In genomic region chr6:103139377-103139776, GRCh38 we compare ENCODE assay signal across 35 cellular contexts.
"Had no signal": no experiment of that assay in that cellular context is flagged by ENCODE, and none has a peak within 500 bp of the region (broad histone marks: within the 10 kb centered on the region; RNA-seq: fewer than 3 reads in every experiment).

No MANE protein-coding gene starts in this region.

- H3K27me3 ChIP-seq: adrenal gland, body of pancreas, breast epithelium, SJCRH30 had no signal

- H3K27ac Mint-ChIP-seq: activated CD4-positive, alpha-beta memory T cell treated with anti-CD3 and anti-CD28 coated beads, Interleukin-2, amount 10 ng/mL, durations not matched to agents 7 days and 5 days; activated naive CD8-positive, alpha-beta T cell treated with anti-CD3 and anti-CD28 coated beads, Interleukin-2, amount 10 ng/mL, durations not matched to agents 7 days and 5 days; activated T-cell treated with anti-CD3 and anti-CD28 coated beads, Interleukin-2, amount 50 U/mL, for 72 hours; activated T-helper 17 cell treated with anti-CD3 and anti-CD28 coated beads, Interleukin-2, amount 50 U/mL, for 72 hours; IgD-negative memory B cell had no signal

- H3K9me3 ChIP-seq: adrenal gland, body of pancreas, breast epithelium, SJCRH30 had no signal

- H3K4me2 ChIP-seq: PC-9 had no signal

- H3K4me1 Mint-ChIP-seq: activated CD4-positive, alpha-beta memory T cell treated with anti-CD3 and anti-CD28 coated beads, Interleukin-2, amount 10 ng/mL, durations not matched to agents 7 days and 5 days; activated naive CD8-positive, alpha-beta T cell treated with anti-CD3 and anti-CD28 coated beads, Interleukin-2, amount 10 ng/mL, durations not matched to agents 7 days and 5 days; activated T-helper 17 cell treated with anti-CD3 and anti-CD28 coated beads, Interleukin-2, amount 50 U/mL, for 72 hours; IgD-negative memory B cell had no signal

- H3K36me3 Mint-ChIP-seq: activated naive CD8-positive, alpha-beta T cell treated with anti-CD3 and anti-CD28 coated beads, Interleukin-2, amount 10 ng/mL, durations not matched to agents 7 days and 5 days; IgD-negative memory B cell had no signal

- H3K4me3 Mint-ChIP-seq: activated CD4-positive, alpha-beta memory T cell treated with anti-CD3 and anti-CD28 coated beads, Interleukin-2, amount 10 ng/mL, durations not matched to agents 7 days and 5 days; activated naive CD8-positive, alpha-beta T cell treated with anti-CD3 and anti-CD28 coated beads, Interleukin-2, amount 10 ng/mL, durations not matched to agents 7 days and 5 days; activated T-cell treated with anti-CD3 and anti-CD28 coated beads, Interleukin-2, amount 50 U/mL, for 72 hours; activated T-helper 17 cell treated with anti-CD3 and anti-CD28 coated beads, Interleukin-2, amount 50 U/mL, for 72 hours; IgD-negative memory B cell had no signal

- DNase-seq: activated CD4-positive, alpha-beta memory T cell treated with anti-CD3 and anti-CD28 coated beads, Interleukin-2, amount 10 ng/mL, durations not matched to agents 7 days and 5 days; activated CD4-positive, alpha-beta T cell treated with anti-CD3 and anti-CD28 coated beads for 1 hour; activated CD4-positive, alpha-beta T cell treated with anti-CD3 and anti-CD28 coated beads for 48 hours; activated CD4-positive, CD25-positive, alpha-beta regulatory T cell; activated CD8-positive, alpha-beta memory T cell treated with anti-CD3 and anti-CD28 coated beads for 24 hours; activated effector memory CD4-positive, alpha-beta T cell treated with anti-CD3 and anti-CD28 coated beads, Interleukin-2, amount 50 U/mL, for 16 hours; activated naive CD4-positive, alpha-beta T cell; activated naive CD4-positive, alpha-beta T cell treated with anti-CD3 and anti-CD28 coated beads, Interleukin-2, amount 50 U/mL, for 16 hours; activated naive CD8-positive, alpha-beta T cell treated with anti-CD3 and anti-CD28 coated beads, Interleukin-2, amount 10 ng/mL, durations not matched to agents 7 days and 5 days; activated T-cell treated with anti-CD3 and anti-CD28 coated beads, Interleukin-2, amount 50 U/mL, for 1 hour; activated T-cell treated with anti-CD3 and anti-CD28 coated beads, Interleukin-2, amount 50 U/mL, for 72 hours; adrenal gland; body of pancreas; Karpas-422; KBM-7; NCI-H1105; NCI-H1417 treated with DMSO at 0.1 percent for 48 hours; NCI-H1930; NCI-H2081 treated with DMSO at 0.1 percent for 48 hours; NCI-H226; NCI-H446 treated with DMSO at 0.1 percent for 48 hours; NCI-H524; NCI-H69; PC-9; SHP77; SJCRH30; T1000; WERI-Rb-1 had no signal

- H2AFZ ChIP-seq: PC-9 had no signal

- H3K4me1 ChIP-seq: adrenal gland, body of pancreas, breast epithelium, SJCRH30 had no signal

- H3K9me3 Mint-ChIP-seq: activated CD4-positive, alpha-beta memory T cell treated with anti-CD3 and anti-CD28 coated beads, Interleukin-2, amount 10 ng/mL, durations not matched to agents 7 days and 5 days; activated naive CD8-positive, alpha-beta T cell treated with anti-CD3 and anti-CD28 coated beads, Interleukin-2, amount 10 ng/mL, durations not matched to agents 7 days and 5 days; activated T-helper 17 cell treated with anti-CD3 and anti-CD28 coated beads, Interleukin-2, amount 50 U/mL, for 72 hours had no signal

- FAIRE-seq: astrocyte, RCC 7860 had no signal

- H3K4me3 ChIP-seq: adrenal gland, body of pancreas, breast epithelium, PC-9, SJCRH30, SK-N-MC had no signal

- ATAC-seq: activated T-cell treated with anti-CD3 and anti-CD28 coated beads, Interleukin-2, amount 50 U/mL, for 72 hours; activated T-helper 17 cell treated with anti-CD3 and anti-CD28 coated beads, Interleukin-2, amount 50 U/mL, for 72 hours; body of pancreas had no signal

- H3K36me3 ChIP-seq: adrenal gland, SJCRH30, WERI-Rb-1 had no signal

- H3K27ac ChIP-seq: adrenal gland, body of pancreas, breast epithelium, PC-9, RWPE1, SJCRH30, SK-N-MC, WERI-Rb-1 had no signal
